In genomic region chr11:96169250-96169649, GRCh38 we compare ENCODE assay signal across 12 cellular contexts.
DNase-seq lines count a peak whose midpoint lies in the region; TF ChIP-seq lines count a peak whose summit lies in the region.
"Had no signal": no experiment of that assay in that cellular context is flagged by ENCODE, and none has a peak within 500 bp of the region (broad histone marks: within the 10 kb centered on the region; RNA-seq: fewer than 3 reads in every experiment).

No MANE protein-coding gene starts in this region.

- peaks cover 2% of the 10 kb centered on the region for H3K9me3 Mint-ChIP-seq in progenitor cell of endocrine pancreas (ENCODE audit: low read depth)

- TF ChIP-seq EP300 in esophagus muscularis mucosa (IDR thresholded peaks at IDR 0.05) = no peak

- no peaks in the 10 kb centered on the region for H3K27me3 Mint-ChIP-seq in progenitor cell of endocrine pancreas

- peaks cover 18 to 100% (median 47%) of the 10 kb centered on the region in 10 experiments for H3K4me1 ChIP-seq in BLaER1 treated with 17β-estradiol and CSF1 and Interleukin-3, amounts not matched to agents 10 nM and 100 nM
- peaks cover 7 to 31% (median 28%) of the 10 kb centered on the region in 4 donors for H3K4me1 ChIP-seq in esophagus muscularis mucosa

- H3K36me3 ChIP-seq in BLaER1 treated with 17β-estradiol and CSF1 and Interleukin-3, amounts not matched to agents 10 nM and 100 nM = peaks cover 0 to 20% (median 0%) of the 10 kb centered on the region in 11 experiments; a peak in 4 of 22 replicates
- H3K36me3 ChIP-seq in SK-N-MC (ENCODE audit: insufficient read depth, low read length) = no peaks in the 10 kb centered on the region
- H3K36me3 ChIP-seq in esophagus muscularis mucosa = no peaks in the 10 kb centered on the region

- H3K36me3 Mint-ChIP-seq in progenitor cell of endocrine pancreas (ENCODE audit: insufficient read depth) = peaks cover 7% of the 10 kb centered on the region

- H3K9ac ChIP-seq in BLaER1 treated with 17β-estradiol and CSF1 and Interleukin-3, amounts not matched to agents 10 nM and 100 nM = peak overlapping the region in 5 of 11 experiments; percentile 7 to 67 (median 56); a peak in 6 of 22 replicates
- H3K9ac ChIP-seq in SK-N-MC (ENCODE audit: insufficient read length) = no peak overlapping the region

- DNase-seq in SK-N-MC (ENCODE audit: low read depth, low spot score) = no peak
- DNase-seq in esophagus muscularis mucosa (ENCODE audit: extremely low spot score) = no peak
- DNase-seq in progenitor cell of endocrine pancreas (ENCODE audit: low spot score, unreplicated experiment) = no peak
- DNase-seq in RPMI8226 = no peak
- DNase-seq in OCI-M2 (lab: John Stamatoyannopoulos, UW; ENCODE audit: unreplicated experiment) = no peak
- DNase-seq in hepatic stellate cell (ENCODE audit: low spot score) = no peak
- DNase-seq in GM13976 (ENCODE audit: low spot score) = no peak
- DNase-seq: COR-L47; stimulated activated CD4-positive, alpha-beta T cell treated with anti-CD3 and anti-CD28 coated beads, Interleukin-12 subunit alpha, Interleukin-12 subunit beta, amount 100 ng/mL, for 4 hours had no signal

- no peaks in the 10 kb centered on the region for H3K27me3 ChIP-seq in BLaER1 treated with 17β-estradiol and CSF1 and Interleukin-3, amounts not matched to agents 10 nM and 100 nM
- no peaks in the 10 kb centered on the region for H3K27me3 ChIP-seq in esophagus muscularis mucosa

- peaks cover 27% of the 10 kb centered on the region for H3K4me1 Mint-ChIP-seq in progenitor cell of endocrine pancreas (ENCODE audit: low read depth)

- H3K4me3 ChIP-seq in BLaER1 treated with 17β-estradiol and CSF1 and Interleukin-3, amounts not matched to agents 10 nM and 100 nM = no peak overlapping the region
- H3K4me3 ChIP-seq in SK-N-MC (0 out of 2 replicates have a peak overlapping the region, but pooled peaks have one; percentile 10), esophagus muscularis mucosa (no peak overlapping the region)
- H3K4me3 ChIP-seq: lung had no signal

- intact Hi-C loops in esophagus muscularis mucosa (cut with DNase I) = loop anchor here (10.0 kb wide), 1 partner anchor 66 kb away; no protein-coding TSS in a partner anchor

- H3K4me2 ChIP-seq in BLaER1 treated with 17β-estradiol and CSF1 and Interleukin-3, amounts not matched to agents 10 nM and 100 nM = peak overlapping the region in 7 of 11 experiments; percentile 20 to 77 (median 71); a peak in 11 of 22 replicates

- TF ChIP-seq CTCF in esophagus muscularis mucosa (IDR thresholded peaks at IDR 0.05) (no peak), progenitor cell of endocrine pancreas (IDR thresholded peaks at IDR 0.05; ENCODE audit: unreplicated experiment) (no peak), GM13976 (IDR thresholded peaks at IDR 0.05; ENCODE audit: borderline replicate concordance, control extremely low read depth, extremely low read depth, insufficient read depth, missing control alignments) (no peak)

- WGBS in esophagus muscularis mucosa = 73% methylated on average over 3 of the region's 3 CpGs

- no peak for TF ChIP-seq POLR2A in esophagus muscularis mucosa (IDR thresholded peaks at IDR 0.05; ENCODE audit: low read depth)

- H4K20me1 ChIP-seq in BLaER1 treated with 17β-estradiol and CSF1 and Interleukin-3, amounts not matched to agents 10 nM and 100 nM = no peaks in the 10 kb centered on the region

- peak overlapping the region; percentile 62 for H3K27ac Mint-ChIP-seq in progenitor cell of endocrine pancreas
- H3K27ac Mint-ChIP-seq: T-helper 2 cell treated with Interferon-gamma antibody and Interleukin-4, amounts not matched to agents 5 μg/mL and 100 μg/mL, for 36 hours had no signal

- H3K9me3 ChIP-seq in BLaER1 treated with 17β-estradiol and CSF1 and Interleukin-3, amounts not matched to agents 10 nM and 100 nM (replicated peaks in 1 of 11) = peaks cover 0 to 26% (median 0%) of the 10 kb centered on the region in 11 experiments; a peak in 8 of 22 replicates
- H3K9me3 ChIP-seq in SK-N-MC (ENCODE audit: low read depth, low read length) (no peaks in the 10 kb centered on the region), esophagus muscularis mucosa (no peaks in the 10 kb centered on the region)

- H3K4me3 Mint-ChIP-seq in progenitor cell of endocrine pancreas (ENCODE audit: low read depth) = no peak overlapping the region
- H3K4me3 Mint-ChIP-seq: T-helper 2 cell treated with Interferon-gamma antibody and Interleukin-4, amounts not matched to agents 5 μg/mL and 100 μg/mL, for 36 hours had no signal

- in situ Hi-C loops in GM13976 (cut with MboI; ENCODE audit: low sequenced_read_pairs, unreplicated experiment) = no loop called here

- peak overlapping the region in 6 of 11 experiments; percentile 43 to 84 (median 74); a peak in 11 of 22 replicates for H3K27ac ChIP-seq in BLaER1 treated with 17β-estradiol and CSF1 and Interleukin-3, amounts not matched to agents 10 nM and 100 nM
- H3K27ac ChIP-seq in SK-N-MC = 0 out of 2 replicates have a peak overlapping the region, but pooled peaks have one; percentile 40
- H3K27ac ChIP-seq in esophagus muscularis mucosa (replicated peaks in 1 of 4) = peak overlapping the region; percentile 16 to 56 (median 42)
